In the genomic region with DNA sequence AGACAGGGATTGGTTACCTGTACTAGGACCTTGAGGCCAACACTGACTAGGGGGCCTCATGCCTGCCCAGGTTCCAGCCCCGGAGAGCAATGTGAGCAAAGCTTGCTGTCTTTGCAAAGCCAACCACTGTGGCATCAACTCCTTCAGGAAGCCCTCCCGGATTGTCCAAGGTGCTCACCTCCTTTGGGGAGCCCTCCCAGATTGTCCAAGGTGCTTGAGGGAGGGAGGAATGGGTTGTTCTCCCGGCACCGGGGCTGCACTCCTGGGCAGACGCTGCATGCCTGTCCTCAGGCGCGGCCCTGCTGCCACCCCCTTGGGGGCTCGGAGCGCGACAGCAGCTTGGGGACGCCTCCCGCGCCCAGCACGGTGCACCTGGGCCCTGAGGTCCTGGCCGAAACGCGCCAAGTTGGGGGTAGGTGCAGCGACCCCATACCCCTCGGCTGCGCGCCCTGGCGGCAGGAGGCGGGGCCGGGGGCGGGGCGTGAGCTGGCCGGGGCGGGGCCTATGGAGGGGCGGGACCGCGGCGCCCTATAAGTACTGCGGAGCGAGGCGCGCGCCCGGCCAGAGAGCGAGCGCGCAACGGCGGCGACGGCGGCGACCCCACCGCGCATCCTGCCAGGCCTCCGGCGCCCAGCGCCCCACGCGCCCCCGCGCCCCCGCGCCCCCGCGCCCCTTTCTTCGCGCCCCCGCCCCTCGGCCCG, we compare ENCODE assay signal across 8 cellular contexts. TPM values are rescaled to one million over a fixed set of nuclear protein-coding genes. Genes with fewer than 3 reads are reported as not detected.
DNase-seq lines count a peak whose midpoint lies in the region; ATAC-seq and TF ChIP-seq lines count a peak whose summit lies in the region.

A gene with protein sequence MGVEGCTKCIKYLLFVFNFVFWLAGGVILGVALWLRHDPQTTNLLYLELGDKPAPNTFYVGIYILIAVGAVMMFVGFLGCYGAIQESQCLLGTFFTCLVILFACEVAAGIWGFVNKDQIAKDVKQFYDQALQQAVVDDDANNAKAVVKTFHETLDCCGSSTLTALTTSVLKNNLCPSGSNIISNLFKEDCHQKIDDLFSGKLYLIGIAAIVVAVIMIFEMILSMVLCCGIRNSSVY (plus strand): TSS at position 560 of the 701 bp plus-strand sequence. CDS start 240 bp downstream, outside the sequence.

- TF ChIP-seq POLR2A in prostate gland (IDR thresholded peaks at IDR 0.05), result peak; percentile 24

- H3K36me3 ChIP-seq in SK-N-SH (replicated peaks in 1 of 2; ENCODE audit: control insufficient read depth in 1 of 2, insufficient read depth in 2 of 2, low read length in 1 of 2) (no peaks in the 10 kb centered on the region), heart right ventricle (peaks cover 0 to 6% (median 0%) of the 10 kb centered on the region in 9 donors), prostate gland (no peaks in the 10 kb centered on the region)

- H3K9me3 ChIP-seq in SK-N-SH (no peaks in the 10 kb centered on the region), heart right ventricle (no peaks in the 10 kb centered on the region), prostate gland (no peaks in the 10 kb centered on the region)

- CTCF ChIA-PET in SK-N-SH (lab: Yijun Ruan, JAX), result interaction anchor here (1.4 to 3.9 kb wide), 6 partner anchors 11 to 183 kb away, joined by 3 to 20 read pairs (median 7); partner anchors contain the start of gene TSSC4

- H3K9ac ChIP-seq in SK-N-SH, result peak within 1 kb of the TSS; percentile 96

- DNase-seq in GM12865 (ENCODE audit: low read depth), result peak; percentile 70
- DNase-seq in SK-N-SH, result peak; percentile 96
- DNase-seq in activated naive CD8-positive, alpha-beta T cell treated with anti-CD3 and anti-CD28 coated beads, Interleukin-2, amount 50 U/mL, for 24 hours, result peak; percentile 67
- peak in 1 of 2 donors; percentile 68 for DNase-seq in heart right ventricle
- DNase-seq in prostate gland (ENCODE audit: low spot score), result no peak
- no peak for DNase-seq in NCI-H187 treated with DMSO at 0.1 percent for 48 hours (lab: John Stamatoyannopoulos, UW)
- DNase-seq in cortex of kidney (lab: John Stamatoyannopoulos, UW), result no peak

- H3K27ac ChIP-seq in SK-N-SH (ENCODE audit: low read depth in 2 of 2, low read length in 1 of 2) (peak within 1 kb of the TSS; percentile 68 to 74), heart right ventricle (peak within 1 kb of the TSS; percentile 97 to 100 (median 99)), prostate gland (peak within 1 kb of the TSS; percentile 97 to 98)

- no peaks in the 10 kb centered on the region for H3K27me3 Mint-ChIP-seq in activated naive CD8-positive, alpha-beta T cell treated with anti-CD3 and anti-CD28 coated beads, Interleukin-2, amount 50 U/mL, for 24 hours

- peak within 1 kb of the TSS; percentile 89 for H3K4me3 Mint-ChIP-seq in activated naive CD8-positive, alpha-beta T cell treated with anti-CD3 and anti-CD28 coated beads, Interleukin-2, amount 50 U/mL, for 24 hours

- no peak for TF ChIP-seq CTCF in GM12865 (IDR thresholded peaks at IDR 0.05; ENCODE audit: insufficient read depth, low read depth, low read length, missing control alignments)
- no peak for TF ChIP-seq CTCF in SK-N-SH (IDR thresholded peaks at IDR 0.05)
- peak in 1 of 9 donors; percentile 32 for TF ChIP-seq CTCF in heart right ventricle (IDR thresholded peaks at IDR 0.05)
- TF ChIP-seq CTCF in prostate gland (IDR thresholded peaks at IDR 0.05), result peak in 2 of 4 experiments; percentile 8 to 13

- intact Hi-C loops in heart right ventricle (cut with DNase I), result loop anchor here in 5 of 10 donors (2.0 to 10.0 kb wide), 5 partner anchors 60 to 72 kb away; partner anchors contain the start of genes C11orf21 (in 1 of the 5) and TSPAN32 (in 1 of the 5)
- intact Hi-C loops in prostate gland (cut with DNase I), result loop anchor here (2.0 kb wide), 1 partner anchor 66 kb away; no protein-coding TSS in a partner anchor

- H3K79me2 ChIP-seq in SK-N-SH (ENCODE audit: insufficient read depth), result peaks cover 44% of the 10 kb centered on the region

- H3K9me2 ChIP-seq in SK-N-SH, result no peaks in the 10 kb centered on the region

- peaks cover 28% of the 10 kb centered on the region for H3K4me1 Mint-ChIP-seq in activated naive CD8-positive, alpha-beta T cell treated with anti-CD3 and anti-CD28 coated beads, Interleukin-2, amount 50 U/mL, for 24 hours

- no peaks in the 10 kb centered on the region for H3K9me3 Mint-ChIP-seq in activated naive CD8-positive, alpha-beta T cell treated with anti-CD3 and anti-CD28 coated beads, Interleukin-2, amount 50 U/mL, for 24 hours

- ATAC-seq in HG02798 (IDR thresholded peaks at IDR 0.05; ENCODE audit: poor library complexity, unreplicated experiment), result peak; percentile 47
- ATAC-seq in activated naive CD8-positive, alpha-beta T cell treated with anti-CD3 and anti-CD28 coated beads, Interleukin-2, amount 50 U/mL, for 24 hours, result peak; percentile 62
- peak; percentile 19 to 71 (median 53) for ATAC-seq in heart right ventricle

- H3K4me2 ChIP-seq in SK-N-SH, result peak within 1 kb of the TSS; percentile 100

- H3K4me3 ChIP-seq in GM12865 (ENCODE audit: low read depth, low read length) (peak within 1 kb of the TSS; percentile 95), SK-N-SH (ENCODE audit: low read depth in 2 of 2, low read length in 1 of 2) (peak within 1 kb of the TSS; percentile 68 to 80), heart right ventricle (peak within 1 kb of the TSS; percentile 92 to 100 (median 99)), prostate gland (peak within 1 kb of the TSS; percentile 93 to 100)

- TF ChIP-seq RAD21 in SK-N-SH (IDR thresholded peaks at IDR 0.05; ENCODE audit: low read length), result no peak

- H3K4me1 ChIP-seq in SK-N-SH (ENCODE audit: control insufficient read depth in 1 of 2, insufficient read depth in 2 of 2, low read depth in 1 of 2, low read length in 1 of 2) (peaks cover 0 to 16% of the 10 kb centered on the region in 2 experiments; a peak in 1 of 4 replicates), heart right ventricle (peaks cover 33 to 74% (median 47%) of the 10 kb centered on the region in 9 donors), prostate gland (replicated peaks) (peaks cover 22% of the 10 kb centered on the region)

- H3K36me3 Mint-ChIP-seq in activated naive CD8-positive, alpha-beta T cell treated with anti-CD3 and anti-CD28 coated beads, Interleukin-2, amount 50 U/mL, for 24 hours (ENCODE audit: low read depth), result no peaks in the 10 kb centered on the region

- WGBS in SK-N-SH (ENCODE audit: low lambda C conversion rate), result 10% methylated on average over 24 of the region's 65 CpGs
- 10 to 25% methylated on average over 13 to 55 of the region's 65 CpGs for WGBS in heart right ventricle, 2 donors
- WGBS in prostate gland, result 17% methylated on average over 21 of the region's 65 CpGs

- no peaks in the 10 kb centered on the region for H3F3A ChIP-seq in SK-N-SH (replicated peaks; ENCODE audit: insufficient read depth)

- H4K20me1 ChIP-seq in SK-N-SH (ENCODE audit: insufficient read depth), result peaks cover 39% of the 10 kb centered on the region

- H3K27me3 ChIP-seq in SK-N-SH (ENCODE audit: insufficient read depth) (no peaks in the 10 kb centered on the region), heart right ventricle (no peaks in the 10 kb centered on the region), prostate gland (replicated peaks; ENCODE audit: insufficient read depth) (no peaks in the 10 kb centered on the region)

- H3K27ac Mint-ChIP-seq in activated naive CD8-positive, alpha-beta T cell treated with anti-CD3 and anti-CD28 coated beads, Interleukin-2, amount 50 U/mL, for 24 hours, result peak within 1 kb of the TSS; percentile 82

- POLR2A ChIA-PET in SK-N-SH (lab: Yijun Ruan, JAX), result interaction anchor here (0.6 to 2.6 kb wide), 8 partner anchors 10 to 169 kb away, joined by 3 to 22 read pairs (median 5); partner anchors contain the start of gene TSSC4

- H2AFZ ChIP-seq in SK-N-SH (ENCODE audit: low read depth), result no peak within 1 kb of the TSS

- TF ChIP-seq EP300 in SK-N-SH (IDR thresholded peaks at IDR 0.05; ENCODE audit: borderline replicate concordance in 1 of 2, low read depth in 1 of 2, low read length in 1 of 2), result no peak

TF ChIP-seq in SK-N-SH, 30 proteins besides CTCF, POLR2A, EP300 and RAD21:
- TF ChIP-seq POLR2AphosphoS5 (IDR thresholded peaks at IDR 0.05; ENCODE audit: low read depth, low read length), result peak; percentile 77
- TF ChIP-seq FOSL2 (IDR thresholded peaks at IDR 0.05; ENCODE audit: borderline replicate concordance, low read depth), result no peak
- TF ChIP-seq TAF1 (IDR thresholded peaks at IDR 0.05; ENCODE audit: borderline replicate concordance, low read depth, low read length), result peak; percentile 80

RNA-seq across cellular contexts. Expression of the gene that starts here (rescaled TPM):
- polyA plus RNA-seq in SK-N-SH (2012; rRNA removed) (373 and 517 TPM in 2 replicates), heart right ventricle (100 to 1,000 TPM; 346 to 588 TPM)
- polyA plus RNA-seq in SK-N-SH (2012; cell fraction: cytosol; rRNA removed), result 330 and 548 TPM in 2 replicates
- polyA plus RNA-seq in SK-N-SH (2012; cell fraction: nucleus; rRNA removed), result 422 and 433 TPM in 2 replicates
- total RNA-seq in heart right ventricle (100 to 1,000 TPM; 461 to 959 (median 513) TPM), prostate gland (100 to 1,000 TPM; 472 to 927 TPM)

Comparison
In these comparisons a context has a peak if more than half of its experiments do, and no peak if none do; other contexts are left out.
1. DNase-seq: peak in GM12865 (single experiment), SK-N-SH (single experiment) and activated naive CD8-positive, alpha-beta T cell treated with anti-CD3 and anti-CD28 coated beads, Interleukin-2, amount 50 U/mL, for 24 hours (single experiment); none in prostate gland (single experiment), NCI-H187 treated with DMSO at 0.1 percent for 48 hours (single experiment) and cortex of kidney (single experiment).
2. Peak in every context shown above with its lines, with median percentiles within 50 percentile points of each other: H3K4me3 ChIP-seq, ATAC-seq and H3K27ac ChIP-seq.